In the genomic region with DNA sequence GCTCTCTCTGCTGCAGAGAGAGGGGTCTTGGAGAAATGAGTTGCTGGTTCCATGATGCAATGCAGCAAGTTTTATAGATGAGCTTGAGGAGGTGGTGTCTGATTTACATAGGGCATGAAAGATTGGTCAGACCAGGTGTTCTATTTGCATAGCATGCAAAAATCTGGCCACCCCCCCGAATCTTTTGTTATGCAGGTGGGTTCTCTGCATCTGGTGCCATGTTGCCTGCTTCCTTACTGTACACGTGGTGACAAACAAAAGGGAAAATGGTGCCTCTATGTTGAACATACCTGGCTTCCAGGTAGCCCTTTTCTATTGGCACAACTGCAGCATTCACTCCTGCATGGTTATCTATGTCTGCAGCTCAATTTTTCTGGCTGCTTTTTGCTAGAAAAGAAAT, we compare ENCODE assay signal across 1 cellular context.
TF ChIP-seq lines count a peak whose summit lies in the region.

No MANE protein-coding gene starts in this region.

TF ChIP-seq in GM23338, 12 proteins besides CTCF, POLR2A, EP300 and RAD21 (continued from another document):
- TF ChIP-seq, protein P1, sequence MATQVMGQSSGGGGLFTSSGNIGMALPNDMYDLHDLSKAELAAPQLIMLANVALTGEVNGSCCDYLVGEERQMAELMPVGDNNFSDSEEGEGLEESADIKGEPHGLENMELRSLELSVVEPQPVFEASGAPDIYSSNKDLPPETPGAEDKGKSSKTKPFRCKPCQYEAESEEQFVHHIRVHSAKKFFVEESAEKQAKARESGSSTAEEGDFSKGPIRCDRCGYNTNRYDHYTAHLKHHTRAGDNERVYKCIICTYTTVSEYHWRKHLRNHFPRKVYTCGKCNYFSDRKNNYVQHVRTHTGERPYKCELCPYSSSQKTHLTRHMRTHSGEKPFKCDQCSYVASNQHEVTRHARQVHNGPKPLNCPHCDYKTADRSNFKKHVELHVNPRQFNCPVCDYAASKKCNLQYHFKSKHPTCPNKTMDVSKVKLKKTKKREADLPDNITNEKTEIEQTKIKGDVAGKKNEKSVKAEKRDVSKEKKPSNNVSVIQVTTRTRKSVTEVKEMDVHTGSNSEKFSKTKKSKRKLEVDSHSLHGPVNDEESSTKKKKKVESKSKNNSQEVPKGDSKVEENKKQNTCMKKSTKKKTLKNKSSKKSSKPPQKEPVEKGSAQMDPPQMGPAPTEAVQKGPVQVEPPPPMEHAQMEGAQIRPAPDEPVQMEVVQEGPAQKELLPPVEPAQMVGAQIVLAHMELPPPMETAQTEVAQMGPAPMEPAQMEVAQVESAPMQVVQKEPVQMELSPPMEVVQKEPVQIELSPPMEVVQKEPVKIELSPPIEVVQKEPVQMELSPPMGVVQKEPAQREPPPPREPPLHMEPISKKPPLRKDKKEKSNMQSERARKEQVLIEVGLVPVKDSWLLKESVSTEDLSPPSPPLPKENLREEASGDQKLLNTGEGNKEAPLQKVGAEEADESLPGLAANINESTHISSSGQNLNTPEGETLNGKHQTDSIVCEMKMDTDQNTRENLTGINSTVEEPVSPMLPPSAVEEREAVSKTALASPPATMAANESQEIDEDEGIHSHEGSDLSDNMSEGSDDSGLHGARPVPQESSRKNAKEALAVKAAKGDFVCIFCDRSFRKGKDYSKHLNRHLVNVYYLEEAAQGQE (IDR thresholded peaks at IDR 0.05; ENCODE audit: unreplicated experiment) = no peak
